9 cellular contexts compared by ENCODE assay signal in genomic region chr4:119238068-119238722, GRCh38. TPM values are rescaled to one million over a fixed set of nuclear protein-coding genes. Genes with fewer than 3 reads are reported as not detected.
DNase-seq lines count a peak whose midpoint lies in the region; ATAC-seq and TF ChIP-seq lines count a peak whose summit lies in the region.
"Had no signal": no experiment of that assay in that cellular context is flagged by ENCODE, and none has a peak within 500 bp of the region (broad histone marks: within the 10 kb centered on the region; RNA-seq: fewer than 3 reads in every experiment).

No MANE protein-coding gene starts in this region.

- no peak overlapping the region for H3K18ac ChIP-seq in IMR-90 (ENCODE audit: low read depth, low read length)

- no peak overlapping the region for H3K4me3 ChIP-seq in IMR-90 (ENCODE audit: insufficient read depth, low read depth, low read length)
- H3K4me3 ChIP-seq in psoas muscle: no peak overlapping the region
- no peak overlapping the region for H3K4me3 ChIP-seq in tibial artery

- no CpG with 5 or more reads among the region's 4 CpGs for WGBS in IMR-90 (ENCODE audit: extremely low coverage in 2 of 2, insufficient read length in 1 of 2), 2 experiments
- 79 to 91% (median 80%) methylated on average over 4 of the region's 4 CpGs for WGBS in psoas muscle, 3 donors

- no peaks in the 10 kb centered on the region for H3K27me3 Mint-ChIP-seq in activated CD4-positive, alpha-beta T cell treated with anti-CD3 and anti-CD28 coated beads for 36 hours

- H3K79me1 ChIP-seq in IMR-90 (ENCODE audit: low read depth in 1 of 2, low read length in 2 of 2): peaks cover 21 to 38% of the 10 kb centered on the region in 2 experiments; a peak in 3 of 4 replicates

- H3K27ac Mint-ChIP-seq in activated CD4-positive, alpha-beta T cell treated with anti-CD3 and anti-CD28 coated beads for 36 hours: peak overlapping the region; percentile 75

- H3K36me3 ChIP-seq in IMR-90 (ENCODE audit: control insufficient read depth, insufficient read depth, low read length) (peaks cover 8% of the 10 kb centered on the region), psoas muscle (ENCODE audit: insufficient read depth in 1 of 2, low read depth in 1 of 2) (peaks cover 4 to 63% of the 10 kb centered on the region in 2 donors), tibial artery (peaks cover 20 to 48% (median 36%) of the 10 kb centered on the region in 3 donors)

- H3K9me3 Mint-ChIP-seq in activated CD4-positive, alpha-beta T cell treated with anti-CD3 and anti-CD28 coated beads for 36 hours (ENCODE audit: low read depth): no peaks in the 10 kb centered on the region

- no peak overlapping the region for H3K56ac ChIP-seq in IMR-90 (ENCODE audit: extremely low read depth, insufficient read depth, low read length)

- 0 out of 2 replicates have a peak overlapping the region, but pooled peaks have one; percentile 54 for H3K14ac ChIP-seq in IMR-90 (replicated peaks; ENCODE audit: low read depth, low read length)

- BruUV-seq in IMR-90 (replicated peaks; lab: Mats Ljungman, UMichigan): no TSS peak

- no peak for TF ChIP-seq POLR2A in IMR-90 (IDR thresholded peaks at IDR 0.05; ENCODE audit: low read depth, low read length)

- no peak overlapping the region; the same call in 1 of the 2 replicates for H3K23ac ChIP-seq in IMR-90 (ENCODE audit: low read depth, low read length)

- no peak overlapping the region for H2BK15ac ChIP-seq in IMR-90 (ENCODE audit: low read depth, low read length)

- dilution Hi-C loops in IMR-90 (cut with HindIII; ENCODE audit: low sequenced_read_pairs, unreplicated experiment): no loop called here

- ATAC-seq in activated CD4-positive, alpha-beta T cell treated with anti-CD3 and anti-CD28 coated beads for 36 hours: peak; percentile 98
- ATAC-seq in HG02610 (IDR thresholded peaks at IDR 0.05; ENCODE audit: unreplicated experiment) (peak; percentile 99), IMR-90 (ENCODE audit: low read depth) (no peak), psoas muscle (peak in 1 of 4 donors; percentile 21)

- H3K27ac ChIP-seq in IMR-90 (ENCODE audit: insufficient read depth, low read length): no peak overlapping the region
- peak overlapping the region; percentile 8 for H3K27ac ChIP-seq in psoas muscle
- no peak overlapping the region for H3K27ac ChIP-seq in tibial artery

- DNase-seq in activated CD4-positive, alpha-beta T cell treated with anti-CD3 and anti-CD28 coated beads for 36 hours: peak; percentile 46
- no peak for DNase-seq in activated CD4-positive, alpha-beta T cell treated with anti-CD3 and anti-CD28 coated beads for 1 hour
- peak; percentile 20 for DNase-seq in IMR-90
- no peak for DNase-seq in psoas muscle
- DNase-seq in tibial artery: no peak
- no peak for DNase-seq in C1 segment of cervical spinal cord (lab: John Stamatoyannopoulos, UW)
- DNase-seq in mesenteric fat pad (ENCODE audit: low spot score): no peak
- DNase-seq: 8988T had no signal

- in situ Hi-C loops in IMR-90 (cut with MboI; ENCODE audit: low sequenced_read_pairs): no loop called here

- TF ChIP-seq CTCF in IMR-90 (conservative IDR thresholded peaks at IDR 0.05; ENCODE audit: low read depth, low read length) (no peak), psoas muscle (IDR thresholded peaks at IDR 0.05) (no peak), tibial artery (IDR thresholded peaks at IDR 0.05) (no peak)

- peak overlapping the region; percentile 24 for H3K4me3 Mint-ChIP-seq in activated CD4-positive, alpha-beta T cell treated with anti-CD3 and anti-CD28 coated beads for 36 hours

- no peak overlapping the region for H2AFZ ChIP-seq in IMR-90 (replicated peaks; ENCODE audit: low read length, poor library complexity)

- peak overlapping the region; percentile 15; the same call in 1 of the 2 replicates for H2BK120ac ChIP-seq in IMR-90 (ENCODE audit: low read depth, low read length)

- no peak overlapping the region for H2AK9ac ChIP-seq in IMR-90 (replicated peaks; ENCODE audit: low read depth, low read length, poor library complexity)

- no peak overlapping the region for H4K5ac ChIP-seq in IMR-90 (ENCODE audit: low read depth, low read length)

- no peak for TF ChIP-seq RAD21 in IMR-90 (IDR thresholded peaks at IDR 0.05; ENCODE audit: low read length)

- H3K9me1 ChIP-seq in IMR-90 (ENCODE audit: insufficient read depth, low read length): peaks cover 3% of the 10 kb centered on the region; the same call in 1 of the 2 replicates

- H3K36me3 Mint-ChIP-seq in activated CD4-positive, alpha-beta T cell treated with anti-CD3 and anti-CD28 coated beads for 36 hours (ENCODE audit: low read depth): peaks cover 20% of the 10 kb centered on the region

- POLR2A ChIA-PET in activated CD4-positive, alpha-beta T cell treated with anti-CD3 and anti-CD28 coated beads for 36 hours (lab: Charles Lee): interaction anchor here (0.7 to 1.2 kb wide), 4 partner anchors 13 to 216 kb away, joined by 3 to 15 read pairs (median 4); partner anchors contain the start of gene USP53
- POLR2A ChIA-PET in IMR-90 (lab: Charles Lee; ENCODE audit: unreplicated experiment): no interaction called here

- H3K9me3 ChIP-seq in IMR-90 (ENCODE audit: control insufficient read depth, insufficient read depth, low read length) (no peaks in the 10 kb centered on the region), psoas muscle (no peaks in the 10 kb centered on the region), tibial artery (no peaks in the 10 kb centered on the region)

- no peak overlapping the region for H4K91ac ChIP-seq in IMR-90 (ENCODE audit: insufficient read depth, low read depth, low read length)

- H3K27me3 ChIP-seq in IMR-90 (ENCODE audit: control insufficient read depth, insufficient read depth, low read length) (no peaks in the 10 kb centered on the region), psoas muscle (ENCODE audit: insufficient read depth in 3 of 3, low read length in 2 of 3) (no peaks in the 10 kb centered on the region), tibial artery (no peaks in the 10 kb centered on the region)

- H3K4me1 ChIP-seq in IMR-90 (ENCODE audit: control insufficient read depth, insufficient read depth, low read length): peaks cover 6% of the 10 kb centered on the region
- peaks cover 32% of the 10 kb centered on the region for H3K4me1 ChIP-seq in psoas muscle
- H3K4me1 ChIP-seq in tibial artery: peaks cover 0 to 32% (median 0%) of the 10 kb centered on the region in 4 donors

- CTCF ChIA-PET in activated CD4-positive, alpha-beta T cell treated with anti-CD3 and anti-CD28 coated beads for 36 hours (lab: Charles Lee): interaction anchor here (0.8 to 1.6 kb wide), 7 partner anchors 10 to 216 kb away, joined by 3 to 9 read pairs (median 4); partner anchors contain the start of gene USP53
- CTCF ChIA-PET in IMR-90 (lab: Yijun Ruan, JAX): no interaction called here

- intact Hi-C loops in activated CD4-positive, alpha-beta T cell treated with anti-CD3 and anti-CD28 coated beads for 36 hours (cut with DNase I, micrococcal nuclease): loop anchor here (1.0 to 5.0 kb wide), 7 partner anchors 26 to 200 kb away; partner anchors contain the start of gene USP53 (in 1 of the 2)
- intact Hi-C loops in IMR-90 (cut with micrococcal nuclease) (no loop called here), psoas muscle (cut with DNase I) (loop anchor here in 1 of 2 donors (5.0 kb wide), 1 partner anchor 44 kb away; no protein-coding TSS in a partner anchor), tibial artery (cut with DNase I; ENCODE audit: low total_unique reads) (no loop called here)

- H2BK20ac ChIP-seq in IMR-90 (ENCODE audit: low read depth, low read length): peak overlapping the region; percentile 52; the same call in 1 of the 2 replicates

- no peak overlapping the region for H3K9ac ChIP-seq in IMR-90 (ENCODE audit: low read depth, low read length)

- 0 out of 2 replicates have a peak, but pooled peaks cover 3% of the 10 kb centered on the region for H4K20me1 ChIP-seq in IMR-90 (ENCODE audit: insufficient read depth, low read length)

- no peak overlapping the region for H4K8ac ChIP-seq in IMR-90 (ENCODE audit: low read depth in 2 of 2, low read length in 2 of 2)

- H3K4me2 ChIP-seq in IMR-90 (ENCODE audit: low read depth, low read length): no peak overlapping the region

- H3K4me1 Mint-ChIP-seq in activated CD4-positive, alpha-beta T cell treated with anti-CD3 and anti-CD28 coated beads for 36 hours: peaks cover 44% of the 10 kb centered on the region

- H3K4ac ChIP-seq in IMR-90 (ENCODE audit: low read depth, low read length): no peak overlapping the region

- no peak overlapping the region for H2BK5ac ChIP-seq in IMR-90 (ENCODE audit: low read depth, low read length, poor library complexity, severe bottlenecking)

- no peak overlapping the region for H2AK5ac ChIP-seq in IMR-90 (ENCODE audit: low read depth, low read length)

TF ChIP-seq in IMR-90, 13 proteins besides CTCF, POLR2A, EP300 and RAD21 (continues in another document):
- TF ChIP-seq SMC3 (IDR thresholded peaks at IDR 0.05; ENCODE audit: low read depth, low read length): no peak
- no peak for TF ChIP-seq MAFK (IDR thresholded peaks at IDR 0.05; ENCODE audit: low read depth, low read length)
- no peak for TF ChIP-seq BHLHE40 (IDR thresholded peaks at IDR 0.05; ENCODE audit: low read depth, low read length)
- no peak for TF ChIP-seq USF2 (IDR thresholded peaks at IDR 0.05; ENCODE audit: low read depth, low read length)
- TF ChIP-seq RCOR1 (IDR thresholded peaks at IDR 0.05; ENCODE audit: insufficient replicate concordance, low read length): no peak
- TF ChIP-seq CEBPB (IDR thresholded peaks at IDR 0.05; ENCODE audit: low read depth, low read length): no peak
- no peak for TF ChIP-seq NFE2L2 (IDR thresholded peaks at IDR 0.05; ENCODE audit: low read depth, low read length)

RNA-seq across cellular contexts. Expression of gene USP53, which starts 25.7 kb away (rescaled TPM):
- 10 to 100 TPM; 11.4 to 14.0 TPM for total RNA-seq in activated CD4-positive, alpha-beta T cell treated with anti-CD3 and anti-CD28 coated beads for 36 hours
- 24.0 and 34.7 TPM in 2 replicates for total RNA-seq in IMR-90 (2012; rRNA removed)
- polyA plus RNA-seq in IMR-90 (2012; rRNA removed): 7.6 and 11.2 TPM in 2 replicates
- polyA plus RNA-seq in IMR-90 (2012; cell fraction: cytosol; rRNA removed): 1.5 and 2.7 TPM in 2 replicates
- polyA plus RNA-seq in IMR-90 (2012; cell fraction: nucleus; rRNA removed; ENCODE audit: low replicate concordance): 2.8 and 32.8 TPM in 2 replicates
- 10 to 100 TPM; 43.8 to 89.5 (median 57.3) TPM for total RNA-seq in psoas muscle
- 10 to 100 TPM in 2 of 3 donors, 1 to 10 TPM in 1; 6.0 to 54.5 (median 18.5) TPM for polyA plus RNA-seq in psoas muscle
- total RNA-seq in mesenteric fat pad: 111 TPM

Comparison
In these comparisons a context has a peak if more than half of its experiments do, and no peak if none do; other contexts are left out.
1. DNase-seq: peak in activated CD4-positive, alpha-beta T cell treated with anti-CD3 and anti-CD28 coated beads for 36 hours (single experiment) and IMR-90 (single experiment); none in activated CD4-positive, alpha-beta T cell treated with anti-CD3 and anti-CD28 coated beads for 1 hour (single experiment), psoas muscle (0 of 2), tibial artery (0 of 2), C1 segment of cervical spinal cord (0 of 14) and mesenteric fat pad (single experiment).
2. intact Hi-C loops: an anchor here in activated CD4-positive, alpha-beta T cell treated with anti-CD3 and anti-CD28 coated beads for 36 hours (1.0 to 5.0 kb wide); none called in IMR-90 and tibial artery.